10 cellular contexts compared by ENCODE assay signal in the genomic region with DNA sequence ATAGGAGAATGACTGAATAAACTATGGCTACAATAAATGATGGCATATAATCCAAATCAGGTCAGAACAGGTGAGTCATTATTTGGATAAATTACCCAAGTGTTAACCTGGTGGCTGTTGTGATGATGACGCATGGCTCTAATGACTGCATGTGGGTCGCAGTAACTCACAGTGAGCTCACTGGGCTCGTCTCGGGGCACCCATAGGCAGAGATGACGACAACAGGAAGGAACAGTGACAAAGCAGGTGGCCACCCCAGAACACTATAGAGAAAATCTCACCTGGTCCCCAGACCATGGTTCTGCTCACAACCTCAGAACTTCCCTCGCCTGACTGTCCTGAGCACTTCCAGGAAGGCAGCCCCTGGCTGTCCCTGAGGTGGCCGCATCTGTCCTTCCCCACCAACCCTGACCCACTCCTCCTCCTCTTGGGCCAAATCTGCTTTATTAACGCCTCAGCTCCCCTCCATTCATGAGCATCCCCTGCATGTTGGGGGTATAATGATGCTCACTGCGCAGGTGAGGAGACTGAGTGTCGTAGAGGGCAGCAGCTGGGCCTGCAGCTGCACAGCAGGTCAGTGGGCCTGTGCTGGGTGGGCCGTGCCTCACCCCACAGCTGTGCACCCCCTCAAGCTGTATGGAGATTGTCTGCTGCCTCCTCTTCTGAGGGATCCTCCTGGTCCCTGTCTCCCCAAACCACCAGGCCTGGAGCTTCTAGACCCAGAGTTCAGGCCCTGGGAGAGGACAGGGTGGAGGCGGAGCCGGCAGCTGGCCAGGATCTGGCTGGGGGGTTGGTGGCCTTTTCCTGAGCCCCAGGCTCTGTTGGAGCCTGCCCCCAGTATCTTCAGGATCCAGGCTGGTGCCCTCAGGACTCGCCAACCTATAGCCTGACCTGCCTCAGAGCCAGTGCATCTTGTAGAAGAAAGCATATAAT. TPM values are rescaled to one million over a fixed set of nuclear protein-coding genes. Genes with fewer than 3 reads are reported as not detected.
DNase-seq lines count a peak whose midpoint lies in the region; ATAC-seq and TF ChIP-seq lines count a peak whose summit lies in the region.
"Had no signal": no experiment of that assay in that cellular context is flagged by ENCODE, and none has a peak within 500 bp of the region (broad histone marks: within the 10 kb centered on the region; RNA-seq: fewer than 3 reads in every experiment).

No MANE protein-coding gene starts in this region.

- no peaks in the 10 kb centered on the region for H3K9me3 Mint-ChIP-seq in MCF 10A (ENCODE audit: unreplicated experiment)
- H3K9me3 Mint-ChIP-seq in activated T-helper 17 cell treated with anti-CD3 and anti-CD28 coated beads, Interleukin-2, amount 50 U/mL, for 72 hours, result no peaks in the 10 kb centered on the region
- H3K9me3 Mint-ChIP-seq: immature natural killer cell had no signal

- no peak for TF ChIP-seq EP300 in upper lobe of left lung (IDR thresholded peaks at IDR 0.05)

- H3K27ac ChIP-seq in breast epithelium (peak overlapping the region in 1 of 2 donors; percentile 63), right cardiac atrium (ENCODE audit: low read length) (peak overlapping the region; percentile 6), upper lobe of left lung (peak overlapping the region in 3 of 4 donors; percentile 17 to 54 (median 40))

- CTCF ChIA-PET in MCF 10A (lab: Yijun Ruan, JAX), result interaction anchor here (0.6 to 2.0 kb wide), 11 partner anchors 9 to 1975 kb away, joined by 3 to 5 read pairs (median 4); no protein-coding TSS in a partner anchor

- H3K9me3 ChIP-seq in breast epithelium, result no peaks in the 10 kb centered on the region
- H3K9me3 ChIP-seq in right cardiac atrium (ENCODE audit: control insufficient read depth, low read length), result no peaks in the 10 kb centered on the region
- H3K9me3 ChIP-seq in upper lobe of left lung, result no peaks in the 10 kb centered on the region

- intact Hi-C loops in MCF 10A (cut with micrococcal nuclease), result no loop called here
- intact Hi-C loops in breast epithelium (cut with DNase I; ENCODE audit: low total_unique reads), result no loop called here
- intact Hi-C loops in right cardiac atrium (cut with DNase I), result no loop called here

- POLR2A ChIA-PET in MCF 10A (lab: Yijun Ruan, JAX), result interaction anchor here (0.6 to 0.8 kb wide), 2 partner anchors 54 to 1376 kb away, joined by 3 read pairs; no protein-coding TSS in a partner anchor

- H3K4me1 ChIP-seq in breast epithelium (no peaks in the 10 kb centered on the region), right cardiac atrium (ENCODE audit: control insufficient read depth, insufficient read depth, low read length) (peaks cover 4% of the 10 kb centered on the region), upper lobe of left lung (peaks cover under 1 to 12% (median 5%) of the 10 kb centered on the region in 4 donors)

- no peak for TF ChIP-seq POLR2A in breast epithelium (IDR thresholded peaks at IDR 0.05)
- no peak for TF ChIP-seq POLR2A in upper lobe of left lung (IDR thresholded peaks at IDR 0.05)

- no TSS peak for BruUV-seq in MCF 10A (replicated peaks; lab: Mats Ljungman, UMichigan)

- no peak overlapping the region for H3K4me3 ChIP-seq in breast epithelium
- no peak overlapping the region for H3K4me3 ChIP-seq in right cardiac atrium (ENCODE audit: low read length)
- no peak overlapping the region for H3K4me3 ChIP-seq in upper lobe of left lung

- DNase-seq in MCF 10A (ENCODE audit: unreplicated experiment) (peak; percentile 27), breast epithelium (ENCODE audit: low spot score in 2 of 2) (no peak), right cardiac atrium (no peak), upper lobe of left lung (no peak), putamen (ENCODE audit: low spot score) (no peak), NCI-H187 (lab: John Stamatoyannopoulos, UW) (no peak)
- DNase-seq: foreskin melanocyte had no signal

- no peak overlapping the region for H3K4me3 Mint-ChIP-seq in MCF 10A (ENCODE audit: unreplicated experiment)
- H3K4me3 Mint-ChIP-seq in activated T-helper 17 cell treated with anti-CD3 and anti-CD28 coated beads, Interleukin-2, amount 50 U/mL, for 72 hours, result peak overlapping the region; percentile 56

- no peak overlapping the region for H3K27ac Mint-ChIP-seq in MCF 10A (ENCODE audit: low read depth, unreplicated experiment)
- peak overlapping the region; percentile 73 for H3K27ac Mint-ChIP-seq in activated T-helper 17 cell treated with anti-CD3 and anti-CD28 coated beads, Interleukin-2, amount 50 U/mL, for 72 hours

- no peaks in the 10 kb centered on the region for H3K36me3 ChIP-seq in breast epithelium
- H3K36me3 ChIP-seq in upper lobe of left lung, result no peaks in the 10 kb centered on the region

- H3K27me3 Mint-ChIP-seq in MCF 10A (ENCODE audit: insufficient read depth, unreplicated experiment), result peaks cover 77% of the 10 kb centered on the region
- no peaks in the 10 kb centered on the region for H3K27me3 Mint-ChIP-seq in activated T-helper 17 cell treated with anti-CD3 and anti-CD28 coated beads, Interleukin-2, amount 50 U/mL, for 72 hours

- H3K27me3 ChIP-seq in breast epithelium (peaks cover 0 to 14% of the 10 kb centered on the region in 2 donors), right cardiac atrium (ENCODE audit: control insufficient read depth, insufficient read depth) (no peaks in the 10 kb centered on the region), upper lobe of left lung (no peaks in the 10 kb centered on the region)

- no peaks in the 10 kb centered on the region for H3K36me3 Mint-ChIP-seq in MCF 10A (ENCODE audit: insufficient read depth, unreplicated experiment)
- no peaks in the 10 kb centered on the region for H3K36me3 Mint-ChIP-seq in activated T-helper 17 cell treated with anti-CD3 and anti-CD28 coated beads, Interleukin-2, amount 50 U/mL, for 72 hours (ENCODE audit: low read depth)
- H3K36me3 Mint-ChIP-seq: immature natural killer cell had no signal

- H3K4me1 Mint-ChIP-seq in MCF 10A (ENCODE audit: insufficient read depth, unreplicated experiment), result peaks cover 9% of the 10 kb centered on the region
- peaks cover 9% of the 10 kb centered on the region for H3K4me1 Mint-ChIP-seq in activated T-helper 17 cell treated with anti-CD3 and anti-CD28 coated beads, Interleukin-2, amount 50 U/mL, for 72 hours

- TF ChIP-seq CTCF in MCF 10A (IDR thresholded peaks at IDR 0.05; ENCODE audit: unreplicated experiment) (no peak), breast epithelium (IDR thresholded peaks at IDR 0.05) (no peak), upper lobe of left lung (IDR thresholded peaks at IDR 0.05) (no peak)

- peak; percentile 75 for ATAC-seq in activated T-helper 17 cell treated with anti-CD3 and anti-CD28 coated beads, Interleukin-2, amount 50 U/mL, for 72 hours (replicated peaks)
- peak; percentile 48 to 58 for ATAC-seq in right cardiac atrium
- ATAC-seq in upper lobe of left lung (ENCODE audit: low FRiP score in 2 of 2), result no peak
- no peak for ATAC-seq in HG02970 (IDR thresholded peaks at IDR 0.05; ENCODE audit: low FRiP score, unreplicated experiment)

- 78% methylated on average over 14 of the region's 14 CpGs for WGBS in right cardiac atrium
- WGBS in upper lobe of left lung, 2 donors, result 76 to 80% methylated on average over 1 to 13 of the region's 14 CpGs

RNA-seq across cellular contexts. Expression of gene FAM156A, which starts 30.9 kb away (rescaled TPM):
- total RNA-seq in MCF 10A (2022) (19.3 and 21.2 TPM in 2 replicates), breast epithelium (10 to 100 TPM in 2 of 3 donors, 1 to 10 TPM in 1; 9.5 to 21.6 (median 19.9) TPM), right cardiac atrium (10 to 100 TPM in 3 of 4 donors, 1 to 10 TPM in 1; 9.3 to 17.9 (median 12.9) TPM), upper lobe of left lung (10 to 100 TPM; 12.0 to 60.8 (median 17.6) TPM)
- total RNA-seq in activated T-helper 17 cell treated with anti-CD3 and anti-CD28 coated beads, Interleukin-2, amount 50 U/mL, for 72 hours, result 10 to 100 TPM; 36.1 to 39.3 TPM
- polyA plus RNA-seq in right cardiac atrium, result 8.2 TPM

RNA-seq across cellular contexts. Expression of gene GPR173, which starts 59.3 kb away (rescaled TPM):
- total RNA-seq in MCF 10A (2022) (1.3 TPM in 2 replicates), breast epithelium (1 to 10 TPM in 2 of 3 donors, under 1 TPM in 1; 0.96 to 2.3 (median 1.6) TPM), right cardiac atrium (1 to 10 TPM; 2.2 to 2.9 (median 2.5) TPM), upper lobe of left lung (1 to 10 TPM in 3 of 6 donors, under 1 TPM in 3; 0.46 to 1.3 (median 0.95) TPM)
- total RNA-seq in activated T-helper 17 cell treated with anti-CD3 and anti-CD28 coated beads, Interleukin-2, amount 50 U/mL, for 72 hours, result not detected
- 1.00 TPM for polyA plus RNA-seq in right cardiac atrium
- polyA plus RNA-seq: immature natural killer cell had no signal

Comparison
In these comparisons a context has a peak if more than half of its experiments do, and no peak if none do; other contexts are left out.
1. ATAC-seq: peak in activated T-helper 17 cell treated with anti-CD3 and anti-CD28 coated beads, Interleukin-2, amount 50 U/mL, for 72 hours (single experiment) and right cardiac atrium (2 of 2); none in upper lobe of left lung (0 of 2) and HG02970 (single experiment).